Comparison of ENCODE assay signal across 2 cellular contexts in the genomic region with DNA sequence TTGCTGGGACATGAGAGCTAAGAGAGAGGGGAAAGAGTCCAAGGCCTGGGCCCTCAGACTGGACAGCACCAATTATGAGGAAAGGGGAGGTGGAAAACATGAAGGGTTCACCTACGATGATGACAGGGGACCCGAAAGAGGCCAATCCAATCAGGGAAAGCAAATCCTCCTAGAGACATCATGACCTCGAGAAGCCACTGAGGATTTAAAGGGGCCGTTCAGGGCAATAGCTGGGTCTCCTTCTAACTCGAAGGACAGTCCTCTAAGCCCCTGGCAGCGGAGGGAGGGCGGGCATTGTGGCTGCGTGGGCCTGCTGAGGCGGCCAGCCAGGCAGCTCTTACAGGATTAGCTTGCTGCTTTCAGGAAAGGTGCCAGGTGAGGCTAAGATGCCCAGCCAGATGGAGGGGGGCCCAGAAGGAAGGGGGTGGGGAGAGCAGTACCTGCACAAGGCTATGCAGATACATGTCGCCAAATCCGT.
TF ChIP-seq lines count a peak whose summit lies in the region.

No MANE protein-coding gene starts in this region.

TF ChIP-seq in K562, 482 proteins besides CTCF, POLR2A, EP300 and RAD21:
- TF ChIP-seq, protein P1, sequence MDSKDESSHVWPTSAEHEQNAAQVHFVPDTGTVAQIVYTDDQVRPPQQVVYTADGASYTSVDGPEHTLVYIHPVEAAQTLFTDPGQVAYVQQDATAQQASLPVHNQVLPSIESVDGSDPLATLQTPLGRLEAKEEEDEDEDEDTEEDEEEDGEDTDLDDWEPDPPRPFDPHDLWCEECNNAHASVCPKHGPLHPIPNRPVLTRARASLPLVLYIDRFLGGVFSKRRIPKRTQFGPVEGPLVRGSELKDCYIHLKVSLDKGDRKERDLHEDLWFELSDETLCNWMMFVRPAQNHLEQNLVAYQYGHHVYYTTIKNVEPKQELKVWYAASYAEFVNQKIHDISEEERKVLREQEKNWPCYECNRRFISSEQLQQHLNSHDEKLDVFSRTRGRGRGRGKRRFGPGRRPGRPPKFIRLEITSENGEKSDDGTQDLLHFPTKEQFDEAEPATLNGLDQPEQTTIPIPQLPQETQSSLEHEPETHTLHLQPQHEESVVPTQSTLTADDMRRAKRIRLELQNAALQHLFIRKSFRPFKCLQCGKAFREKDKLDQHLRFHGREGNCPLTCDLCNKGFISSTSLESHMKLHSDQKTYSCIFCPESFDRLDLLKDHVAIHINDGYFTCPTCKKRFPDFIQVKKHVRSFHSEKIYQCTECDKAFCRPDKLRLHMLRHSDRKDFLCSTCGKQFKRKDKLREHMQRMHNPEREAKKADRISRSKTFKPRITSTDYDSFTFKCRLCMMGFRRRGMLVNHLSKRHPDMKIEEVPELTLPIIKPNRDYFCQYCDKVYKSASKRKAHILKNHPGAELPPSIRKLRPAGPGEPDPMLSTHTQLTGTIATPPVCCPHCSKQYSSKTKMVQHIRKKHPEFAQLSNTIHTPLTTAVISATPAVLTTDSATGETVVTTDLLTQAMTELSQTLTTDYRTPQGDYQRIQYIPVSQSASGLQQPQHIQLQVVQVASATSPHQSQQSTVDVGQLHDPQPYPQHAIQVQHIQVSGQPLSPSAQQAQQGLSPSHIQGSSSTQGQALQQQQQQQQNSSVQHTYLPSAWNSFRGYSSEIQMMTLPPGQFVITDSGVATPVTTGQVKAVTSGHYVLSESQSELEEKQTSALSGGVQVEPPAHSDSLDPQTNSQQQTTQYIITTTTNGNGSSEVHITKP (IDR thresholded peaks at IDR 0.05; ENCODE audit: partially characterized antibody): peak; percentile 84
- TF ChIP-seq, protein P2, sequence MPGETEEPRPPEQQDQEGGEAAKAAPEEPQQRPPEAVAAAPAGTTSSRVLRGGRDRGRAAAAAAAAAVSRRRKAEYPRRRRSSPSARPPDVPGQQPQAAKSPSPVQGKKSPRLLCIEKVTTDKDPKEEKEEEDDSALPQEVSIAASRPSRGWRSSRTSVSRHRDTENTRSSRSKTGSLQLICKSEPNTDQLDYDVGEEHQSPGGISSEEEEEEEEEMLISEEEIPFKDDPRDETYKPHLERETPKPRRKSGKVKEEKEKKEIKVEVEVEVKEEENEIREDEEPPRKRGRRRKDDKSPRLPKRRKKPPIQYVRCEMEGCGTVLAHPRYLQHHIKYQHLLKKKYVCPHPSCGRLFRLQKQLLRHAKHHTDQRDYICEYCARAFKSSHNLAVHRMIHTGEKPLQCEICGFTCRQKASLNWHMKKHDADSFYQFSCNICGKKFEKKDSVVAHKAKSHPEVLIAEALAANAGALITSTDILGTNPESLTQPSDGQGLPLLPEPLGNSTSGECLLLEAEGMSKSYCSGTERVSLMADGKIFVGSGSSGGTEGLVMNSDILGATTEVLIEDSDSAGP (CRISPR knock-in tag; IDR thresholded peaks at IDR 0.05): peak; percentile 62; the same call in 1 of the 2 replicates
- TF ChIP-seq, protein P3, sequence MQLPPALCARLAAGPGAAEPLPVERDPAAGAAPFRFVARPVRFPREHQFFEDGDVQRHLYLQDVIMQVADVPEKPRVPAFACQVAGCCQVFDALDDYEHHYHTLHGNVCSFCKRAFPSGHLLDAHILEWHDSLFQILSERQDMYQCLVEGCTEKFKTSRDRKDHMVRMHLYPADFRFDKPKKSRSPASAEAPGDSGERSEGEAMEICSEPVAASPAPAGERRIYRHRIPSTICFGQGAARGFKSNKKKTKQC (CRISPR knock-in tag; IDR thresholded peaks at IDR 0.05): no peak
- no peak for TF ChIP-seq YBX1 (IDR thresholded peaks at IDR 0.05)

TF ChIP-seq in SK-N-SH treated with all-trans-retinoic acid at 6 μM for 48 hours, 23 proteins besides CTCF, POLR2A, EP300 and RAD21 (continued from another document):
- no peak for TF ChIP-seq TCF4 (CRISPR knock-in tag; IDR thresholded peaks at IDR 0.05; ENCODE audit: borderline replicate concordance)
- TF ChIP-seq, protein P4, sequence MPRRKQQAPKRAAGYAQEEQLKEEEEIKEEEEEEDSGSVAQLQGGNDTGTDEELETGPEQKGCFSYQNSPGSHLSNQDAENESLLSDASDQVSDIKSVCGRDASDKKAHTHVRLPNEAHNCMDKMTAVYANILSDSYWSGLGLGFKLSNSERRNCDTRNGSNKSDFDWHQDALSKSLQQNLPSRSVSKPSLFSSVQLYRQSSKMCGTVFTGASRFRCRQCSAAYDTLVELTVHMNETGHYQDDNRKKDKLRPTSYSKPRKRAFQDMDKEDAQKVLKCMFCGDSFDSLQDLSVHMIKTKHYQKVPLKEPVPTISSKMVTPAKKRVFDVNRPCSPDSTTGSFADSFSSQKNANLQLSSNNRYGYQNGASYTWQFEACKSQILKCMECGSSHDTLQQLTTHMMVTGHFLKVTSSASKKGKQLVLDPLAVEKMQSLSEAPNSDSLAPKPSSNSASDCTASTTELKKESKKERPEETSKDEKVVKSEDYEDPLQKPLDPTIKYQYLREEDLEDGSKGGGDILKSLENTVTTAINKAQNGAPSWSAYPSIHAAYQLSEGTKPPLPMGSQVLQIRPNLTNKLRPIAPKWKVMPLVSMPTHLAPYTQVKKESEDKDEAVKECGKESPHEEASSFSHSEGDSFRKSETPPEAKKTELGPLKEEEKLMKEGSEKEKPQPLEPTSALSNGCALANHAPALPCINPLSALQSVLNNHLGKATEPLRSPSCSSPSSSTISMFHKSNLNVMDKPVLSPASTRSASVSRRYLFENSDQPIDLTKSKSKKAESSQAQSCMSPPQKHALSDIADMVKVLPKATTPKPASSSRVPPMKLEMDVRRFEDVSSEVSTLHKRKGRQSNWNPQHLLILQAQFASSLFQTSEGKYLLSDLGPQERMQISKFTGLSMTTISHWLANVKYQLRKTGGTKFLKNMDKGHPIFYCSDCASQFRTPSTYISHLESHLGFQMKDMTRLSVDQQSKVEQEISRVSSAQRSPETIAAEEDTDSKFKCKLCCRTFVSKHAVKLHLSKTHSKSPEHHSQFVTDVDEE (CRISPR knock-in tag; IDR thresholded peaks at IDR 0.05): no peak
- no peak for TF ChIP-seq ZC3H10 (CRISPR knock-in tag; IDR thresholded peaks at IDR 0.05)
- TF ChIP-seq, protein P5, sequence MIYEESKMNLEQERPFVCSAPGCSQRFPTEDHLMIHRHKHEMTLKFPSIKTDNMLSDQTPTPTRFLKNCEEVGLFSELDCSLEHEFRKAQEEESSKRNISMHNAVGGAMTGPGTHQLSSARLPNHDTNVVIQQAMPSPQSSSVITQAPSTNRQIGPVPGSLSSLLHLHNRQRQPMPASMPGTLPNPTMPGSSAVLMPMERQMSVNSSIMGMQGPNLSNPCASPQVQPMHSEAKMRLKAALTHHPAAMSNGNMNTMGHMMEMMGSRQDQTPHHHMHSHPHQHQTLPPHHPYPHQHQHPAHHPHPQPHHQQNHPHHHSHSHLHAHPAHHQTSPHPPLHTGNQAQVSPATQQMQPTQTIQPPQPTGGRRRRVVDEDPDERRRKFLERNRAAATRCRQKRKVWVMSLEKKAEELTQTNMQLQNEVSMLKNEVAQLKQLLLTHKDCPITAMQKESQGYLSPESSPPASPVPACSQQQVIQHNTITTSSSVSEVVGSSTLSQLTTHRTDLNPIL (CRISPR knock-in tag; IDR thresholded peaks at IDR 0.05; ENCODE audit: low read depth): no peak
